In genomic region chr17:3762922-3763776, GRCh38 we compare ENCODE assay signal across 9 cellular contexts. TPM values are rescaled to one million over a fixed set of nuclear protein-coding genes. Genes with fewer than 3 reads are reported as not detected.
DNase-seq lines count a peak whose midpoint lies in the region; ATAC-seq and TF ChIP-seq lines count a peak whose summit lies in the region.
"Had no signal": no experiment of that assay in that cellular context is flagged by ENCODE, and none has a peak within 500 bp of the region (broad histone marks: within the 10 kb centered on the region; RNA-seq: fewer than 3 reads in every experiment).

No MANE protein-coding gene starts in this region.

- in situ Hi-C loops in transverse colon (cut with MboI; ENCODE audit: low pct_ligation_motif_present in 1 of 4, low pct_unique_long_range_greater_than_20kb in 1 of 4, low sequenced_read_pairs in 3 of 4), result no loop called here

- no peaks in the 10 kb centered on the region for H3K36me3 ChIP-seq in transverse colon

- no peaks in the 10 kb centered on the region for H3K27me3 Mint-ChIP-seq in natural killer cell (ENCODE audit: low read depth in 2 of 2)

- peak; percentile 65 to 83 (median 72) for ATAC-seq in natural killer cell

- H3K27ac ChIP-seq in transverse colon, result peak overlapping the region in 2 of 4 donors; percentile 0 to 13

- DNase-seq in SIG-M5 treated with dmso at 0.1 percent for 504 hours (lab: John Stamatoyannopoulos, UW; ENCODE audit: unreplicated experiment), result peak; percentile 76
- DNase-seq in SIG-M5 (lab: John Stamatoyannopoulos, UW), result no peak
- peak; percentile 16 for DNase-seq in H4 (ENCODE audit: low spot score)
- peak; percentile 84 for DNase-seq in NOMO-1 treated with DMSO at 0.1 percent for 48 hours (lab: John Stamatoyannopoulos, UW; ENCODE audit: unreplicated experiment)
- peak; percentile 57 for DNase-seq in natural killer cell
- no peak for DNase-seq in transverse colon
- no peak for DNase-seq in NCI-H82 treated with DMSO at 0.1 percent for 48 hours (lab: John Stamatoyannopoulos, UW; ENCODE audit: unreplicated experiment)
- DNase-seq in NCI-H1436 (lab: John Stamatoyannopoulos, UW), result no peak
- DNase-seq: 8988T had no signal

- WGBS in transverse colon (ENCODE audit: low coverage in 1 of 2), 2 donors, result 78% methylated on average over 14 of the region's 14 CpGs; no CpG with 5 or more reads in 1 of the 2 donors

- intact Hi-C loops in natural killer cell (cut with micrococcal nuclease) (loop anchor here (1.0 kb wide), 1 partner anchor 52 kb away; no protein-coding TSS in a partner anchor), transverse colon (cut with DNase I; ENCODE audit: low total_unique reads) (no loop called here)

- H3K9me3 ChIP-seq in transverse colon, result no peaks in the 10 kb centered on the region

- peak overlapping the region; percentile 94 to 99 for H3K27ac Mint-ChIP-seq in natural killer cell

- no peak for TF ChIP-seq POLR2A in transverse colon (IDR thresholded peaks at IDR 0.05)

- TF ChIP-seq CTCF in natural killer cell (IDR thresholded peaks at IDR 0.05) (no peak), transverse colon (IDR thresholded peaks at IDR 0.05) (no peak)

- no peak for TF ChIP-seq EP300 in transverse colon (IDR thresholded peaks at IDR 0.05; ENCODE audit: low read depth)

- H3K4me3 Mint-ChIP-seq in natural killer cell, result peak overlapping the region; percentile 92

- H3K4me1 ChIP-seq in transverse colon, result peaks cover 0 to 2% (median 0%) of the 10 kb centered on the region in 4 donors

- H3K4me1 Mint-ChIP-seq in natural killer cell, result peaks cover 53 to 68% of the 10 kb centered on the region in 2 donors

- no peaks in the 10 kb centered on the region for H3K9me3 Mint-ChIP-seq in natural killer cell

- no peak overlapping the region for H3K4me3 ChIP-seq in transverse colon

- no peaks in the 10 kb centered on the region for H3K27me3 ChIP-seq in transverse colon

- H3K36me3 Mint-ChIP-seq in natural killer cell, result no peaks in the 10 kb centered on the region

RNA-seq across cellular contexts. Expression of gene ITGAE, which starts 37.8 kb away (rescaled TPM):
- 37.6 and 43.0 TPM in 2 replicates for total RNA-seq in H4 (2014; rRNA removed; shearing (Covaris generic))
- total RNA-seq in natural killer cell, result 10 to 100 TPM; 12.8 to 13.8 (median 13.8) TPM
- total RNA-seq in transverse colon, result 10 to 100 TPM in 2 of 4 donors, 1 to 10 TPM in 2; 2.8 to 23.1 (median 14.5) TPM

RNA-seq across cellular contexts. Expression of gene HASPIN, which starts 39.4 kb away (rescaled TPM):
- 8.5 and 9.4 TPM in 2 replicates for total RNA-seq in H4 (2014; rRNA removed; shearing (Covaris generic))
- total RNA-seq in natural killer cell, result under 1 TPM; 0.33 to 0.79 (median 0.70) TPM
- total RNA-seq in transverse colon, result 1 to 10 TPM in 1 of 4 donors, under 1 TPM in 2, not detected in 1; 0.14 to 2.4 (median 0.64) TPM

Comparison
In these comparisons a context has a peak if more than half of its experiments do, and no peak if none do; other contexts are left out.
1. DNase-seq: peak in SIG-M5 treated with dmso at 0.1 percent for 504 hours (single experiment), H4 (single experiment), NOMO-1 treated with DMSO at 0.1 percent for 48 hours (single experiment) and natural killer cell (single experiment); none in SIG-M5 (single experiment), transverse colon (single experiment), NCI-H82 treated with DMSO at 0.1 percent for 48 hours (single experiment) and NCI-H1436 (single experiment).